Comparison of ENCODE assay signal across 1 cellular context in the genomic region with DNA sequence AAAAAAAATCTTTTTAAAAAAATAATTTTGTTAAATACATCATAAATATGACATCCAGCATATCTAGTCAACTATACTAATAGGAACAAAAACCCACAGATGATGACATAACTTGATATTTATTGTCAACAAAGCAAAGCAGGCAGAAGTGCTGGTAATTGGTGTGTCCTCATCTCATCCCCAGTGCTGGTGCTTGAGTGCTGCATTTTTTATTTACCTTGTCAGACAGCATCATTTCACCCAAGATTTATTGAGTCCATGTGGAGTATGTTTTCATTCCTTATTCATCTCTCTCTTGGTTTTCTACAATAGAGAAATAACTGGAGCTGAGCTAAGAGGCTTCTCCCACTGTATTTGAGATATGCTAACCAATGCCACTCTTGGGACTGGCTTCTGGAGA.
TF ChIP-seq lines count a peak whose summit lies in the region.

No MANE protein-coding gene starts in this region.

TF ChIP-seq in SK-N-SH treated with all-trans-retinoic acid at 6 μM for 48 hours, 23 proteins besides CTCF, POLR2A, EP300 and RAD21 (continued from another document):
- TF ChIP-seq, protein P1, sequence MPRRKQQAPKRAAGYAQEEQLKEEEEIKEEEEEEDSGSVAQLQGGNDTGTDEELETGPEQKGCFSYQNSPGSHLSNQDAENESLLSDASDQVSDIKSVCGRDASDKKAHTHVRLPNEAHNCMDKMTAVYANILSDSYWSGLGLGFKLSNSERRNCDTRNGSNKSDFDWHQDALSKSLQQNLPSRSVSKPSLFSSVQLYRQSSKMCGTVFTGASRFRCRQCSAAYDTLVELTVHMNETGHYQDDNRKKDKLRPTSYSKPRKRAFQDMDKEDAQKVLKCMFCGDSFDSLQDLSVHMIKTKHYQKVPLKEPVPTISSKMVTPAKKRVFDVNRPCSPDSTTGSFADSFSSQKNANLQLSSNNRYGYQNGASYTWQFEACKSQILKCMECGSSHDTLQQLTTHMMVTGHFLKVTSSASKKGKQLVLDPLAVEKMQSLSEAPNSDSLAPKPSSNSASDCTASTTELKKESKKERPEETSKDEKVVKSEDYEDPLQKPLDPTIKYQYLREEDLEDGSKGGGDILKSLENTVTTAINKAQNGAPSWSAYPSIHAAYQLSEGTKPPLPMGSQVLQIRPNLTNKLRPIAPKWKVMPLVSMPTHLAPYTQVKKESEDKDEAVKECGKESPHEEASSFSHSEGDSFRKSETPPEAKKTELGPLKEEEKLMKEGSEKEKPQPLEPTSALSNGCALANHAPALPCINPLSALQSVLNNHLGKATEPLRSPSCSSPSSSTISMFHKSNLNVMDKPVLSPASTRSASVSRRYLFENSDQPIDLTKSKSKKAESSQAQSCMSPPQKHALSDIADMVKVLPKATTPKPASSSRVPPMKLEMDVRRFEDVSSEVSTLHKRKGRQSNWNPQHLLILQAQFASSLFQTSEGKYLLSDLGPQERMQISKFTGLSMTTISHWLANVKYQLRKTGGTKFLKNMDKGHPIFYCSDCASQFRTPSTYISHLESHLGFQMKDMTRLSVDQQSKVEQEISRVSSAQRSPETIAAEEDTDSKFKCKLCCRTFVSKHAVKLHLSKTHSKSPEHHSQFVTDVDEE (CRISPR knock-in tag; IDR thresholded peaks at IDR 0.05): no peak
- TF ChIP-seq ARNTL (CRISPR knock-in tag; IDR thresholded peaks at IDR 0.05; ENCODE audit: borderline replicate concordance, low read depth) (no peak), CSDC2 (CRISPR knock-in tag; IDR thresholded peaks at IDR 0.05) (no peak)
- TF ChIP-seq, protein P2, sequence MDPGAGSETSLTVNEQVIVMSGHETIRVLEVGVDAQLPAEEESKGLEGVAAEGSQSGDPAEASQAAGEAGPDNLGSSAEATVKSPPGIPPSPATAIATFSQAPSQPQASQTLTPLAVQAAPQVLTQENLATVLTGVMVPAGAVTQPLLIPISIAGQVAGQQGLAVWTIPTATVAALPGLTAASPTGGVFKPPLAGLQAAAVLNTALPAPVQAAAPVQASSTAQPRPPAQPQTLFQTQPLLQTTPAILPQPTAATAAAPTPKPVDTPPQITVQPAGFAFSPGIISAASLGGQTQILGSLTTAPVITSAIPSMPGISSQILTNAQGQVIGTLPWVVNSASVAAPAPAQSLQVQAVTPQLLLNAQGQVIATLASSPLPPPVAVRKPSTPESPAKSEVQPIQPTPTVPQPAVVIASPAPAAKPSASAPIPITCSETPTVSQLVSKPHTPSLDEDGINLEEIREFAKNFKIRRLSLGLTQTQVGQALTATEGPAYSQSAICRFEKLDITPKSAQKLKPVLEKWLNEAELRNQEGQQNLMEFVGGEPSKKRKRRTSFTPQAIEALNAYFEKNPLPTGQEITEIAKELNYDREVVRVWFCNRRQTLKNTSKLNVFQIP (CRISPR knock-in tag; IDR thresholded peaks at IDR 0.05; ENCODE audit: borderline replicate concordance, low read depth): no peak
